Comparison of ENCODE assay signal across 17 cellular contexts in the genomic region with DNA sequence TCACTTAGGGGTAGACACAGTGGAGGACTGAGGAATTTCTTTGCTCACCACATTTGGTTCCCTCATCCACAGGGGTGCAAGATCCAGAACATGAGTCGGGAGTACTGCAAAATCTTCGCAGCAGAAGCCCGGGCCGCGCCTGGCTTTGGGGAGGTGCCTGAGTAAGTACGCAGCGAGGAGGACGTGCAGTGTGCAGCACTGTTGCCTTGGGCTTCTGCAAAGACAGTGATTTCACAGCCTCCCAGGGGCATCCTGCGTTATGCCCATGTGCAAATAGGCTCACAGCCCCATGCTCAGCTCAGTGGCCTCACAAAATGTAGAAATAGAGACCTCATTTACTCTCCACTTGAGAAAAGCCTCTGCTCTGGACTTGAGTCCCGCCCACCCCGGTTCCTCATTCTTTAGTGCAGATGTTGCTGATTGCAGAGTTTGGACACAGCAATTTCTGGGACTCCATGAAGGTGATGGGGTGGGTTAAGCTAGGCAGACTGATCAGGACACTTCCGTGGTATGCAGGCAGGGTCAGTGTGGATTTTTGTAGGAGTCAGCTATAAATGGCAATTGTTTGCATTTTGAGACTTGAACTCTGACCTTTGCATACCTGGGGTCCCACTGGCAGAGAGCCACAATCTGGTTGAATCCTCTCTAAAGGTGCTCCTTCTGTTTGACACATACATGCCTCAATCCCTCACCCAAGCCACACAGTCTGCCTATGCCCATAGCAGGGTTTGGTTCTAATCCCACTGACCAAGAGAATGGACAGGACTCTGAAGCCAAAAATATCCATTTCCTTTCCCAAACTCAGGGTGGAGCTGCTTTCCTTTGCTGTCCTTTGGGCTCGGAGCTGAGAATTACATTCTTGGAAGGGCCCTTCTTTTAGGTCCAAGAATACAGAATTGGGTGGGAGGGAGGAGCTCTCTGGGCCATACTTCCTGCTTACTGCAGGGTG. TPM values are rescaled to one million over a fixed set of nuclear protein-coding genes. Genes with fewer than 3 reads are reported as not detected.
A peak's percentile ranks its signal among the peaks of the same experiment; 100 is the strongest.
DNase-seq lines count a peak whose midpoint lies in the region; ATAC-seq, FAIRE-seq and TF ChIP-seq lines count a peak whose summit lies in the region.
"Had no signal": no experiment of that assay in that cellular context is flagged by ENCODE, and none has a peak within 500 bp of the region (broad histone marks: within the 10 kb centered on the region; RNA-seq: fewer than 3 reads in every experiment).

No MANE protein-coding gene starts in this region.

- H3K4me3 Mint-ChIP-seq in HFFc6: no peak overlapping the region; the same call in 1 of the 2 replicates
- no peak overlapping the region for H3K4me3 Mint-ChIP-seq in stimulated activated effector memory CD8-positive, alpha-beta T cell treated with anti-CD3 and anti-CD28 coated beads, Interleukin-12 subunit alpha, Interleukin-12 subunit beta, amount 100 ng/mL, for 72 hours

- no peak for TF ChIP-seq EP300 in H1 (IDR thresholded peaks at IDR 0.05; ENCODE audit: borderline replicate concordance in 1 of 2, low read depth in 2 of 2, low read length in 2 of 2)

- no peak overlapping the region for H3K14ac ChIP-seq in H1 (ENCODE audit: insufficient read length)

- H2BK12ac ChIP-seq in H1 (ENCODE audit: low read depth, low read length): no peak overlapping the region

- no peak overlapping the region for H2BK5ac ChIP-seq in H1 (ENCODE audit: low read depth, low read length)

- no peak overlapping the region for H3K23ac ChIP-seq in H1 (ENCODE audit: insufficient read length)

- no peak for ATAC-seq in stimulated activated effector memory CD8-positive, alpha-beta T cell treated with anti-CD3 and anti-CD28 coated beads, Interleukin-12 subunit alpha, Interleukin-12 subunit beta, amount 100 ng/mL, for 72 hours
- ATAC-seq in HG02840 (IDR thresholded peaks at IDR 0.05; ENCODE audit: low FRiP score, unreplicated experiment): no peak

- no peak overlapping the region for H2AFZ ChIP-seq in H1 (ENCODE audit: low read length)

- no peak overlapping the region for H4K8ac ChIP-seq in H1 (ENCODE audit: extremely low read depth, insufficient read depth, low read length)

- H2BK15ac ChIP-seq in H1 (ENCODE audit: low read length): no peak overlapping the region

- H3K36me3 ChIP-seq in H1 (ENCODE audit: control insufficient read depth in 2 of 4, insufficient read depth in 4 of 4, low read length in 3 of 4) (no peaks in the 10 kb centered on the region; a peak in 2 of 8 replicates), liver (ENCODE audit: control insufficient read depth in 4 of 4, insufficient read depth in 3 of 4, low read depth in 1 of 4, low read length in 3 of 4) (no peaks in the 10 kb centered on the region)

- no peak overlapping the region for H3K27ac Mint-ChIP-seq in HFFc6
- H3K27ac Mint-ChIP-seq in stimulated activated effector memory CD8-positive, alpha-beta T cell treated with anti-CD3 and anti-CD28 coated beads, Interleukin-12 subunit alpha, Interleukin-12 subunit beta, amount 100 ng/mL, for 72 hours: no peak overlapping the region

- H3K9me3 ChIP-seq in AG04450 (ENCODE audit: control insufficient read depth, insufficient read depth, low read length): no peaks in the 10 kb centered on the region
- H3K9me3 ChIP-seq in H1 (ENCODE audit: insufficient read depth in 2 of 2, low read depth in 1 of 2, low read length in 1 of 2): no peaks in the 10 kb centered on the region
- H3K9me3 ChIP-seq in liver (ENCODE audit: control insufficient read depth in 4 of 4, low read length in 3 of 4): no peaks in the 10 kb centered on the region

- TF ChIP-seq POLR2A in H1 (IDR thresholded peaks at IDR 0.05; ENCODE audit: control extremely low read depth in 1 of 2, low read depth in 2 of 2, low read length in 2 of 2): no peak

- H4K20me1 ChIP-seq in H1 (replicated peaks in 1 of 2; ENCODE audit: control insufficient read depth in 1 of 2, insufficient read depth in 2 of 2, low read length in 2 of 2): peaks cover 0 to 1% of the 10 kb centered on the region in 2 experiments

- H3K27me3 ChIP-seq in AG04450 (ENCODE audit: control insufficient read depth, insufficient read depth, low read length): peaks cover 22% of the 10 kb centered on the region
- no peaks in the 10 kb centered on the region for H3K27me3 ChIP-seq in H1 (replicated peaks in 1 of 4; ENCODE audit: control insufficient read depth in 3 of 4, extremely low read depth in 1 of 4, insufficient read depth in 3 of 4, low read length in 3 of 4)
- no peaks in the 10 kb centered on the region for H3K27me3 ChIP-seq in liver (ENCODE audit: control insufficient read depth in 4 of 4, insufficient read depth in 4 of 4, low read length in 3 of 4)

- H3K4me3 ChIP-seq in AG04450 (ENCODE audit: low read depth, low read length) (no peak overlapping the region), H1 (ENCODE audit: extremely low read depth in 1 of 4, insufficient read depth in 2 of 4, low read depth in 3 of 4, low read length in 4 of 4) (no peak overlapping the region), liver (ENCODE audit: low read depth in 1 of 3, low read length in 3 of 3) (no peak overlapping the region)
- H3K4me3 ChIP-seq: skin epidermis had no signal

- CTCF ChIA-PET in AG04450 (lab: Charles Lee): no interaction called here
- CTCF ChIA-PET in H1 (lab: Charles Lee; ENCODE audit: partially characterized antibody): interaction anchor here (0.8 to 7.8 kb wide), 19 partner anchors 9 to 275 kb away, joined by 3 to 74 read pairs (median 5); no protein-coding TSS in a partner anchor

- no peak overlapping the region for H3K56ac ChIP-seq in H1 (replicated peaks; ENCODE audit: insufficient read length, low read depth, low read length)

- no peak overlapping the region for H2BK120ac ChIP-seq in H1 (replicated peaks; ENCODE audit: low read depth, low read length)

- H3K36me3 Mint-ChIP-seq in HFFc6 (ENCODE audit: low read depth): no peaks in the 10 kb centered on the region
- no peaks in the 10 kb centered on the region for H3K36me3 Mint-ChIP-seq in stimulated activated effector memory CD8-positive, alpha-beta T cell treated with anti-CD3 and anti-CD28 coated beads, Interleukin-12 subunit alpha, Interleukin-12 subunit beta, amount 100 ng/mL, for 72 hours

- peaks cover 1% of the 10 kb centered on the region for H3K27me3 Mint-ChIP-seq in HFFc6 (ENCODE audit: insufficient read depth)

- FAIRE-seq in H1 (lab: Jason Lieb, UNC): no peak
- FAIRE-seq: D721Med, endothelial cell of umbilical vein had no signal

- no peak overlapping the region for H2AK5ac ChIP-seq in H1 (ENCODE audit: low read depth, low read length)

- H4K91ac ChIP-seq in H1 (replicated peaks; ENCODE audit: insufficient read length, low read length): no peak overlapping the region

- H3K4me2 ChIP-seq in H1 (ENCODE audit: insufficient read depth in 1 of 2, low read depth in 2 of 2, low read length in 2 of 2): no peak overlapping the region

- TF ChIP-seq CTCF in AG04450 (IDR thresholded peaks at IDR 0.05; ENCODE audit: low read depth, low read length): 0 out of 2 replicates have a peak, but pooled peaks have one; percentile 3
- peak; percentile 42; the same call in 1 of the 2 replicates for TF ChIP-seq CTCF in HFFc6 (IDR thresholded peaks at IDR 0.05)
- peak in 2 of 3 experiments; percentile 21 to 25; a peak in 3 of 4 replicates for TF ChIP-seq CTCF in H1 (IDR thresholded peaks at IDR 0.05; ENCODE audit: control extremely low read depth in 1 of 3, insufficient read depth in 1 of 3, low read depth in 1 of 3, low read length in 3 of 3)
- no peak for TF ChIP-seq CTCF in liver (IDR thresholded peaks at IDR 0.05; ENCODE audit: low read depth, low read length, missing input control)

- H3K9ac ChIP-seq in H1 (replicated peaks in 1 of 4; ENCODE audit: extremely low read depth in 1 of 4, low read depth in 3 of 4, low read length in 3 of 4): no peak overlapping the region
- H3K9ac ChIP-seq in liver (ENCODE audit: low read depth in 1 of 2, low read length in 2 of 2): no peak overlapping the region

- H3K23me2 ChIP-seq in H1 (ENCODE audit: low read depth, low read length): no peaks in the 10 kb centered on the region

- no peak for DNase-seq in AG04450 (ENCODE audit: low read depth, low spot score)
- peak; percentile 30 for DNase-seq in HFFc6
- DNase-seq in H1 (ENCODE audit: low read depth in 1 of 2, low spot score in 2 of 2): no peak
- no peak for DNase-seq in stimulated activated effector memory CD8-positive, alpha-beta T cell treated with anti-CD3 and anti-CD28 coated beads, Interleukin-12 subunit alpha, Interleukin-12 subunit beta, amount 100 ng/mL, for 72 hours (ENCODE audit: low spot score in 2 of 2)
- no peak for DNase-seq in NCI-H2171 (lab: John Stamatoyannopoulos, UW)
- DNase-seq in stimulated activated CD8-positive, alpha-beta memory T cell treated with anti-CD3 and anti-CD28 coated beads, Interleukin-4, amount 100 ng/mL, for 48 hours: no peak
- DNase-seq: activated naive CD4-positive, alpha-beta T cell; NCI-H2171 treated with DMSO at 0.1 percent for 48 hours had no signal

- 85% methylated on average over 13 of the region's 13 CpGs; no CpG with 5 or more reads in 1 of the 2 experiments for WGBS in H1 (ENCODE audit: extremely low coverage in 1 of 2, insufficient coverage in 1 of 2, insufficient read length in 1 of 2, insufficient replicate concordance in 2 of 2, low coverage in 1 of 2, low lambda C conversion rate in 2 of 2, missing lambda C conversion rate in 1 of 2), 2 experiments
- 88% methylated on average over 13 of the region's 13 CpGs for WGBS in liver

- H3K79me2 ChIP-seq in H1 (ENCODE audit: control insufficient read depth in 1 of 2, insufficient read depth in 2 of 2, low read length in 2 of 2): no peaks in the 10 kb centered on the region

- no peaks in the 10 kb centered on the region for H3K9me3 Mint-ChIP-seq in HFFc6
- no peaks in the 10 kb centered on the region for H3K9me3 Mint-ChIP-seq in stimulated activated effector memory CD8-positive, alpha-beta T cell treated with anti-CD3 and anti-CD28 coated beads, Interleukin-12 subunit alpha, Interleukin-12 subunit beta, amount 100 ng/mL, for 72 hours

- no peak overlapping the region for H3K27ac ChIP-seq in AG04450 (ENCODE audit: low read depth, low read length)
- no peak overlapping the region for H3K27ac ChIP-seq in H1 (ENCODE audit: low read depth, low read length)
- no peak overlapping the region for H3K27ac ChIP-seq in liver (ENCODE audit: low read depth in 1 of 2, low read length in 2 of 2)
- H3K27ac ChIP-seq: skin epidermis had no signal

- TF ChIP-seq RAD21 in H1 (IDR thresholded peaks at IDR 0.05 in 1 of 2, conservative IDR thresholded peaks at IDR 0.05 in 1 of 2; ENCODE audit: low read depth in 2 of 2, low read length in 2 of 2): peak; percentile 34 to 47; a peak in 3 of 4 replicates
- TF ChIP-seq RAD21 in liver (IDR thresholded peaks at IDR 0.05): peak; percentile 34 to 55

- peaks cover 8% of the 10 kb centered on the region; the same call in 1 of the 2 replicates for H3K4me1 Mint-ChIP-seq in HFFc6 (ENCODE audit: low read depth)
- H3K4me1 Mint-ChIP-seq in stimulated activated effector memory CD8-positive, alpha-beta T cell treated with anti-CD3 and anti-CD28 coated beads, Interleukin-12 subunit alpha, Interleukin-12 subunit beta, amount 100 ng/mL, for 72 hours: no peaks in the 10 kb centered on the region

- POLR2A ChIA-PET in AG04450 (lab: Yijun Ruan, JAX) (no interaction called here), H1 (lab: Charles Lee; ENCODE audit: partially characterized antibody) (interaction anchor here (1.6 kb wide), 1 partner anchor 9 kb away, joined by 7 read pairs; no protein-coding TSS in a partner anchor)

- H2BK20ac ChIP-seq in H1 (ENCODE audit: low read length): no peak overlapping the region

- H3K18ac ChIP-seq in H1 (ENCODE audit: extremely low read depth, low read length): no peak overlapping the region

- no peak overlapping the region for H3K4ac ChIP-seq in H1 (replicated peaks; ENCODE audit: insufficient read length, low read depth, low read length)

- H3K79me1 ChIP-seq in H1 (ENCODE audit: low read depth, low read length): no peaks in the 10 kb centered on the region

- no peak overlapping the region for H4K5ac ChIP-seq in H1 (ENCODE audit: insufficient read length, low read depth, low read length)

- H3K4me1 ChIP-seq in H1 (replicated peaks in 1 of 4; ENCODE audit: control insufficient read depth in 3 of 4, insufficient read depth in 4 of 4, low read length in 3 of 4) (no peaks in the 10 kb centered on the region), liver (ENCODE audit: control insufficient read depth in 4 of 4, insufficient read depth in 4 of 4, low read length in 3 of 4) (peaks cover 0 to 6% (median 0%) of the 10 kb centered on the region in 4 donors)

RNA-seq across cellular contexts. Expression of a gene that starts 20.7 kb away (rescaled TPM):
- not detected in 2 replicates for polyA plus RNA-seq in AG04450 (2011; rRNA removed)
- polyA minus RNA-seq in AG04450 (2011; rRNA and poly(A)+ RNA removed): not detected in 2 replicates
- total RNA-seq in HFFc6 (2021; fragmentation: NEBNext Ultra II Directional; extraction: Animal tissue kit (Norgen Biotek cat#: 25700)): not detected
- not detected in 2 replicates for total RNA-seq in H1 (2021; fragmentation: NEBNext Ultra II Directional; extraction: Animal tissue kit (Norgen Biotek cat#: 25700))
- 0.03 and 0.09 TPM in 2 replicates for polyA plus RNA-seq in H1 (2011; rRNA removed)
- polyA plus RNA-seq in H1 (2011; cell fraction: cytosol; rRNA removed): 0.05 TPM
- polyA plus RNA-seq in H1 (2011; cell fraction: nucleus; rRNA removed): 0.23 TPM
- polyA plus RNA-seq in H1 (2012, experiment 1 of 2): 0.07 to 0.11 TPM in 2 of 4 replicates, not detected in the others
- not detected for polyA plus RNA-seq in H1 (2012, experiment 2 of 2)
- not detected for polyA plus RNA-seq in H1 (2013, experiment 1 of 2)
- not detected for polyA plus RNA-seq in H1 (2013, experiment 2 of 2)
- polyA minus RNA-seq in H1 (2011; rRNA and poly(A)+ RNA removed): 0.10 TPM in 1 of 2 replicates, not detected in the other
- not detected for polyA minus RNA-seq in H1 (2011; cell fraction: cytosol; rRNA and poly(A)+ RNA removed)
- 0.20 TPM for polyA minus RNA-seq in H1 (2011; cell fraction: nucleus; rRNA and poly(A)+ RNA removed)
- total RNA-seq in liver: 10 to 100 TPM in 1 of 2 donors, under 1 TPM in 1; 0.09 to 39.7 TPM
- 10 to 100 TPM; 14.8 to 21.9 TPM for polyA plus RNA-seq in liver
- total RNA-seq: A673; activated CD8-positive, alpha-beta memory T cell treated with anti-CD3 and anti-CD28 coated beads for 36 hours; bronchial epithelial cell; endothelial cell of umbilical vein; lung microvascular endothelial cell had no signal
- polyA plus RNA-seq: endothelial cell of umbilical vein had no signal

RNA-seq across cellular contexts. Expression of a gene that starts 46.6 kb away (rescaled TPM):
- polyA plus RNA-seq in AG04450 (2011; rRNA removed) (0.04 and 0.09 TPM in 2 replicates), H1 (2011; rRNA removed) (4.4 and 4.9 TPM in 2 replicates), liver (1 to 10 TPM in 1 of 2 donors, under 1 TPM in 1; 0.96 to 2.5 TPM)
- polyA minus RNA-seq in AG04450 (2011; rRNA and poly(A)+ RNA removed): 0.09 and 0.13 TPM in 2 replicates
- under 1 TPM; 0.05 to 0.60 (median 0.26) TPM for total RNA-seq in HFFc6 (2021; fragmentation: NEBNext Ultra II Directional; extraction: Animal tissue kit (Norgen Biotek cat#: 25700))
- total RNA-seq in H1 (2021; fragmentation: NEBNext Ultra II Directional; extraction: Animal tissue kit (Norgen Biotek cat#: 25700)): 16.0 and 19.2 TPM in 2 replicates
- polyA plus RNA-seq in H1 (2011; cell fraction: cytosol; rRNA removed): 4.2 TPM
- polyA plus RNA-seq in H1 (2011; cell fraction: nucleus; rRNA removed): 10.3 TPM
- polyA plus RNA-seq in H1 (2012, experiment 1 of 2): 7.6 to 11.5 TPM (median 8.7 TPM) in 4 replicates
- polyA plus RNA-seq in H1 (2012, experiment 2 of 2): 4.6 TPM
- 6.6 TPM for polyA plus RNA-seq in H1 (2013, experiment 1 of 2)
- 5.8 TPM for polyA plus RNA-seq in H1 (2013, experiment 2 of 2)
- 9.1 and 14.5 TPM in 2 replicates for polyA minus RNA-seq in H1 (2011; rRNA and poly(A)+ RNA removed)
- 5.1 TPM for polyA minus RNA-seq in H1 (2011; cell fraction: cytosol; rRNA and poly(A)+ RNA removed)
- polyA minus RNA-seq in H1 (2011; cell fraction: nucleus; rRNA and poly(A)+ RNA removed): 7.5 TPM
- total RNA-seq in liver: 10 to 100 TPM in 1 of 2 donors, 1 to 10 TPM in 1; 3.1 to 10.0 TPM
